Comparison of ENCODE assay signal across 9 cellular contexts in genomic region chr19:38057954-38058690, GRCh38.
DNase-seq lines count a peak whose midpoint lies in the region; ATAC-seq lines count a peak whose summit lies in the region.
"Had no signal": no experiment of that assay in that cellular context is flagged by ENCODE, and none has a peak within 500 bp of the region (broad histone marks: within the 10 kb centered on the region; RNA-seq: fewer than 3 reads in every experiment).

No MANE protein-coding gene starts in this region.

- ATAC-seq in GM21529 (IDR thresholded peaks at IDR 0.05; ENCODE audit: unreplicated experiment) = no peak
- ATAC-seq in GM21619 (IDR thresholded peaks at IDR 0.05; ENCODE audit: unreplicated experiment) = no peak

- in situ Hi-C loops in Caki2 (cut with HindIII; ENCODE audit: low pct_unique_long_range_greater_than_20kb, low sequenced_read_pairs) = no loop called here

- DNase-seq in Caki2 (ENCODE audit: low read depth) (peak; percentile 42), NCI-H1694 treated with DMSO at 0.1 percent for 48 hours (lab: John Stamatoyannopoulos, UW) (peak; percentile 91), SHP77 treated with DMSO at 0.1 percent for 48 hours (lab: John Stamatoyannopoulos, UW) (peak; percentile 98), myocyte (ENCODE audit: low read depth) (peak; percentile 32), NCI-H1105 treated with DMSO at 0.1 percent for 48 hours (lab: John Stamatoyannopoulos, UW) (no peak), AG08396 (ENCODE audit: low spot score) (no peak)
- DNase-seq: activated CD4-positive, alpha-beta T cell treated with anti-CD3 and anti-CD28 coated beads, Interleukin-2, amount 50 U/mL, for 48 hours had no signal

Comparison
In these comparisons a context has a peak if more than half of its experiments do, and no peak if none do; other contexts are left out.
1. DNase-seq: peak in Caki2 (single experiment), NCI-H1694 treated with DMSO at 0.1 percent for 48 hours (single experiment), SHP77 treated with DMSO at 0.1 percent for 48 hours (single experiment) and myocyte (single experiment); none in NCI-H1105 treated with DMSO at 0.1 percent for 48 hours (single experiment) and AG08396 (single experiment).